ENCODE assay signal across 1 cellular context in genomic region chr5:81755320-81755719, GRCh38.
TF ChIP-seq lines count a peak whose summit lies in the region.

No MANE protein-coding gene starts in this region.

TF ChIP-seq in K562, 482 proteins besides CTCF, POLR2A, EP300 and RAD21 (continued from another document and continues in another):
- TF ChIP-seq ZBTB5 (IDR thresholded peaks at IDR 0.05) (no peak), ZNF551 (CRISPR knock-in tag; IDR thresholded peaks at IDR 0.05) (no peak), TAF9B (IDR thresholded peaks at IDR 0.05; ENCODE audit: partially characterized antibody) (no peak), E4F1 (CRISPR knock-in tag; IDR thresholded peaks at IDR 0.05; ENCODE audit: borderline replicate concordance) (no peak), ZNF699 (CRISPR knock-in tag; IDR thresholded peaks at IDR 0.05; ENCODE audit: insufficient replicate concordance) (no peak), ID3 (CRISPR knock-in tag; IDR thresholded peaks at IDR 0.05) (no peak), ID3 (tag; IDR thresholded peaks at IDR 0.05) (no peak), RNF219 (CRISPR knock-in tag; IDR thresholded peaks at IDR 0.05) (no peak), ZNF707 (CRISPR knock-in tag; conservative IDR thresholded peaks at IDR 0.05) (no peak), USF1 (CRISPR knock-in tag; IDR thresholded peaks at IDR 0.05) (no peak), HEY1 (CRISPR knock-in tag; IDR thresholded peaks at IDR 0.05; ENCODE audit: borderline replicate concordance) (no peak), NR1H2 (CRISPR knock-in tag; IDR thresholded peaks at IDR 0.05) (no peak), MYC (IDR thresholded peaks at IDR 0.05; ENCODE audit: low read depth, low read length) (no peak), MYC (CRISPR knock-in tag; IDR thresholded peaks at IDR 0.05; ENCODE audit: borderline replicate concordance, low read depth) (no peak), FOXA3 (CRISPR knock-in tag; conservative IDR thresholded peaks at IDR 0.05 in 1 of 2, IDR thresholded peaks at IDR 0.05 in 1 of 2) (no peak), BCOR (IDR thresholded peaks at IDR 0.05) (no peak), KDM1A (IDR thresholded peaks at IDR 0.05) (peak in 1 of 2 experiments; percentile 37; a peak in 2 of 4 replicates), ZZZ3 (IDR thresholded peaks at IDR 0.05) (no peak), RHOXF2B (CRISPR knock-in tag; conservative IDR thresholded peaks at IDR 0.05) (no peak), TBP (optimal IDR thresholded peaks at IDR 0.05; ENCODE audit: low read depth, low read length) (no peak), HIVEP1 (CRISPR knock-in tag; IDR thresholded peaks at IDR 0.05) (no peak), PHB (CRISPR knock-in tag; IDR thresholded peaks at IDR 0.05) (no peak), POLR2AphosphoS2 (IDR thresholded peaks at IDR 0.05; ENCODE audit: low read length) (no peak), CHD7 (IDR thresholded peaks at IDR 0.05; ENCODE audit: low read depth, low read length) (no peak), ZEB2 (IDR thresholded peaks at IDR 0.05) (no peak), CAMTA2 (CRISPR knock-in tag; conservative IDR thresholded peaks at IDR 0.05) (no peak), AFF1 (IDR thresholded peaks at IDR 0.05; ENCODE audit: low read depth in 1 of 2, partially characterized antibody in 2 of 2) (peak in 1 of 2 experiments; percentile 22), ARID3A (IDR thresholded peaks at IDR 0.05; ENCODE audit: borderline replicate concordance, low read depth, low read length) (peak; percentile 41; the same call in 1 of the 2 replicates)
